1 cellular context compared by ENCODE assay signal in genomic region chr5:58462154-58462553, GRCh38.
TF ChIP-seq lines count a peak whose summit lies in the region.

No MANE protein-coding gene starts in this region.

TF ChIP-seq in A549, 52 proteins besides CTCF, POLR2A, EP300 and RAD21 (continued from another document):
- TF ChIP-seq, protein P1, sequence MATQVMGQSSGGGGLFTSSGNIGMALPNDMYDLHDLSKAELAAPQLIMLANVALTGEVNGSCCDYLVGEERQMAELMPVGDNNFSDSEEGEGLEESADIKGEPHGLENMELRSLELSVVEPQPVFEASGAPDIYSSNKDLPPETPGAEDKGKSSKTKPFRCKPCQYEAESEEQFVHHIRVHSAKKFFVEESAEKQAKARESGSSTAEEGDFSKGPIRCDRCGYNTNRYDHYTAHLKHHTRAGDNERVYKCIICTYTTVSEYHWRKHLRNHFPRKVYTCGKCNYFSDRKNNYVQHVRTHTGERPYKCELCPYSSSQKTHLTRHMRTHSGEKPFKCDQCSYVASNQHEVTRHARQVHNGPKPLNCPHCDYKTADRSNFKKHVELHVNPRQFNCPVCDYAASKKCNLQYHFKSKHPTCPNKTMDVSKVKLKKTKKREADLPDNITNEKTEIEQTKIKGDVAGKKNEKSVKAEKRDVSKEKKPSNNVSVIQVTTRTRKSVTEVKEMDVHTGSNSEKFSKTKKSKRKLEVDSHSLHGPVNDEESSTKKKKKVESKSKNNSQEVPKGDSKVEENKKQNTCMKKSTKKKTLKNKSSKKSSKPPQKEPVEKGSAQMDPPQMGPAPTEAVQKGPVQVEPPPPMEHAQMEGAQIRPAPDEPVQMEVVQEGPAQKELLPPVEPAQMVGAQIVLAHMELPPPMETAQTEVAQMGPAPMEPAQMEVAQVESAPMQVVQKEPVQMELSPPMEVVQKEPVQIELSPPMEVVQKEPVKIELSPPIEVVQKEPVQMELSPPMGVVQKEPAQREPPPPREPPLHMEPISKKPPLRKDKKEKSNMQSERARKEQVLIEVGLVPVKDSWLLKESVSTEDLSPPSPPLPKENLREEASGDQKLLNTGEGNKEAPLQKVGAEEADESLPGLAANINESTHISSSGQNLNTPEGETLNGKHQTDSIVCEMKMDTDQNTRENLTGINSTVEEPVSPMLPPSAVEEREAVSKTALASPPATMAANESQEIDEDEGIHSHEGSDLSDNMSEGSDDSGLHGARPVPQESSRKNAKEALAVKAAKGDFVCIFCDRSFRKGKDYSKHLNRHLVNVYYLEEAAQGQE (IDR thresholded peaks at IDR 0.05), result no peak
- TF ChIP-seq ESRRA (IDR thresholded peaks at IDR 0.05; ENCODE audit: borderline replicate concordance, low read length), result peak; percentile 47; the same call in 1 of the 2 replicates
- TF ChIP-seq HMGXB4 (CRISPR knock-in tag; IDR thresholded peaks at IDR 0.05; ENCODE audit: borderline replicate concordance), result no peak
- TF ChIP-seq RFX5 (IDR thresholded peaks at IDR 0.05), result no peak
- TF ChIP-seq CHD2 (IDR thresholded peaks at IDR 0.05; ENCODE audit: low read length, partially characterized antibody), result no peak
- peak in 1 of 2 experiments; percentile 55; a peak in 1 of 5 replicates for TF ChIP-seq JUN (IDR thresholded peaks at IDR 0.05)
- no peak for TF ChIP-seq NPAS2 (CRISPR knock-in tag; IDR thresholded peaks at IDR 0.05; ENCODE audit: borderline replicate concordance)
- no peak for TF ChIP-seq MAFK (IDR thresholded peaks at IDR 0.05; ENCODE audit: partially characterized antibody)
- TF ChIP-seq KDM1A (IDR thresholded peaks at IDR 0.05; ENCODE audit: low read depth), result no peak
- peak; percentile 100 for TF ChIP-seq TP53 (CRISPR knock-in tag; IDR thresholded peaks at IDR 0.05)
- TF ChIP-seq, protein P2, sequence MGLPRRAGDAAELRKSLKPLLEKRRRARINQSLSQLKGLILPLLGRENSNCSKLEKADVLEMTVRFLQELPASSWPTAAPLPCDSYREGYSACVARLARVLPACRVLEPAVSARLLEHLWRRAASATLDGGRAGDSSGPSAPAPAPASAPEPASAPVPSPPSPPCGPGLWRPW (IDR thresholded peaks at IDR 0.05), result no peak
- TF ChIP-seq NFE2L2 (conservative IDR thresholded peaks at IDR 0.05; ENCODE audit: low read length), result no peak
- TF ChIP-seq SMC3 (IDR thresholded peaks at IDR 0.05), result no peak
- TF ChIP-seq PBX3 (IDR thresholded peaks at IDR 0.05), result no peak
- TF ChIP-seq CBX2 (IDR thresholded peaks at IDR 0.05; ENCODE audit: borderline replicate concordance, low read depth), result no peak
- TF ChIP-seq EHMT2 (IDR thresholded peaks at IDR 0.05; ENCODE audit: low read depth), result no peak
- TF ChIP-seq RARB (CRISPR knock-in tag; IDR thresholded peaks at IDR 0.05), result no peak
- TF ChIP-seq KDM5A (IDR thresholded peaks at IDR 0.05), result no peak
- no peak for TF ChIP-seq ZSCAN20 (CRISPR knock-in tag; IDR thresholded peaks at IDR 0.05)
- no peak for TF ChIP-seq E2F6 (IDR thresholded peaks at IDR 0.05; ENCODE audit: borderline replicate concordance, low read depth)
